24 cellular contexts compared by ENCODE assay signal in genomic region chr19:9155591-9155990, GRCh38. TPM values are rescaled to one million over a fixed set of nuclear protein-coding genes. Genes with fewer than 3 reads are reported as not detected.
"Had no signal": no experiment of that assay in that cellular context is flagged by ENCODE, and none has a peak within 500 bp of the region (broad histone marks: within the 10 kb centered on the region; RNA-seq: fewer than 3 reads in every experiment).

No MANE protein-coding gene starts in this region.

- H3K4me1 Mint-ChIP-seq: nephron progenitor cell had no signal

- FAIRE-seq: bronchial epithelial cell, urothelium cell line had no signal

- ATAC-seq: effector memory CD8-positive, alpha-beta T cell; left ventricle myocardium superior had no signal

- H3K27ac Mint-ChIP-seq: activated T-helper 1 cell treated with anti-CD3 and anti-CD28 coated beads, Interleukin-12 subunit alpha, Interleukin-12 subunit beta, Interleukin-2, Interleukin-4 antibody, amounts not matched to agents 30 ng/mL and 10 ng/mL and 1 ng/mL, durations not matched to agents 14 hours and 24 hours and 36 hours; nephron progenitor cell had no signal

- H3K27me3 ChIP-seq: adrenal gland, SJSA1, spleen, tibial nerve had no signal

- H3K27me3 Mint-ChIP-seq: effector memory CD8-positive, alpha-beta T cell had no signal

- H3K9me3 Mint-ChIP-seq: effector memory CD8-positive, alpha-beta T cell had no signal

- H3K4me3 Mint-ChIP-seq: activated T-helper 1 cell treated with anti-CD3 and anti-CD28 coated beads, Interleukin-12 subunit alpha, Interleukin-12 subunit beta, Interleukin-2, Interleukin-4 antibody, amounts not matched to agents 30 ng/mL and 10 ng/mL and 1 ng/mL, durations not matched to agents 14 hours and 24 hours and 36 hours; effector memory CD8-positive, alpha-beta T cell; nephron progenitor cell had no signal

- DNase-seq: activated CD8-positive, alpha-beta memory T cell treated with anti-CD3 and anti-CD28 coated beads, Interleukin-2, amount 50 U/mL, for 4 hours; adrenal gland; effector memory CD8-positive, alpha-beta T cell; foreskin fibroblast; left ventricle myocardium superior; mesendoderm; nephron progenitor cell; nucleus accumbens; posterior cingulate gyrus; spleen; stimulated activated CD4-positive, alpha-beta T cell treated with anti-CD3 and anti-CD28 coated beads, Interleukin-4, amount 100 ng/mL, for 4 hours; stimulated activated naive CD4-positive, alpha-beta T cell; T-helper 2 cell had no signal

- H3K4me1 ChIP-seq: adrenal gland, SJSA1 had no signal

- H3K27ac ChIP-seq: adrenal gland, epithelial cell of prostate, SJSA1, tibial nerve, VCaP had no signal

- H3K4me3 ChIP-seq: adrenal gland, SJSA1, spleen, tibial nerve had no signal

RNA-seq across cellular contexts. Expression of gene OR7D2, which starts 23.2 kb away (rescaled TPM):
- total RNA-seq: bronchial epithelial cell, cerebellum, spleen had no signal

RNA-seq across cellular contexts. Expression of gene OR7G3, which starts 28.8 kb away (rescaled TPM):
- total RNA-seq: activated T-helper 1 cell treated with anti-CD3 and anti-CD28 coated beads, Interleukin-12 subunit alpha, Interleukin-12 subunit beta, Interleukin-2, Interleukin-4 antibody, amounts not matched to agents 30 ng/mL and 10 ng/mL and 1 ng/mL, durations not matched to agents 14 hours and 24 hours and 36 hours; adrenal gland; bronchial epithelial cell; cerebellum; dermis microvascular lymphatic vessel endothelial cell; glomerular endothelial cell; left ventricle myocardium superior; renal cortical epithelial cell; SJSA1; spleen; tibial nerve had no signal
- polyA plus RNA-seq: adrenal gland, spleen had no signal

RNA-seq across cellular contexts. Expression of gene OR7G1, which starts 40.0 kb away (rescaled TPM):
- total RNA-seq: activated T-helper 1 cell treated with anti-CD3 and anti-CD28 coated beads, Interleukin-12 subunit alpha, Interleukin-12 subunit beta, Interleukin-2, Interleukin-4 antibody, amounts not matched to agents 30 ng/mL and 10 ng/mL and 1 ng/mL, durations not matched to agents 14 hours and 24 hours and 36 hours; adrenal gland; bronchial epithelial cell; cerebellum; dermis microvascular lymphatic vessel endothelial cell; glomerular endothelial cell; left ventricle myocardium superior; renal cortical epithelial cell; SJSA1; spleen; tibial nerve had no signal
- polyA plus RNA-seq: adrenal gland, spleen had no signal

RNA-seq across cellular contexts. Expression of gene OR7G2, which starts 48.3 kb away (rescaled TPM):
- total RNA-seq: activated T-helper 1 cell treated with anti-CD3 and anti-CD28 coated beads, Interleukin-12 subunit alpha, Interleukin-12 subunit beta, Interleukin-2, Interleukin-4 antibody, amounts not matched to agents 30 ng/mL and 10 ng/mL and 1 ng/mL, durations not matched to agents 14 hours and 24 hours and 36 hours; adrenal gland; bronchial epithelial cell; cerebellum; dermis microvascular lymphatic vessel endothelial cell; glomerular endothelial cell; left ventricle myocardium superior; renal cortical epithelial cell; SJSA1; spleen; tibial nerve had no signal
- polyA plus RNA-seq: adrenal gland, spleen had no signal
